1 cellular context compared by ENCODE assay signal in the genomic region with DNA sequence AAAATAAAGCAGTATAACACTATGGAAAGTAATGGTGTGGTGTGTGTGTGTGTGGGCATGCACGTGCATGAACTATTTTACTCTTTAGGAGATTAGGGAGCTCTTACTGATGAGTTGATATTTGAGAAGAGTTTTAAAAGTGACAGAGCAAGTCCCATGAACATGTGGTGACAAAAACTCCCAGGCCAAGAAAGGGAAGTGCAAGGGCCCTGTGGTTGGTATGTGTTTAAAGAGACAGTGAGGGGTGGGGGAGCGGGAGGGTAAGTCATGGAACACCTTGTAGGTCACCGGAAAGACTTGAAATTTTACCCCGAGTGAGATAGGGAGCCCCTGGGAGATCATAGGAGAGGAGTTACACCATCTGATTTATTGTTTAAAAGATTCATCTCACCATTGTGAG.
TF ChIP-seq lines count a peak whose summit lies in the region.

No MANE protein-coding gene starts in this region.

TF ChIP-seq in A549, 52 proteins besides CTCF, POLR2A, EP300 and RAD21 (continued from another document):
- TF ChIP-seq SMC3 (IDR thresholded peaks at IDR 0.05) = no peak
- TF ChIP-seq MYC (IDR thresholded peaks at IDR 0.05; ENCODE audit: borderline replicate concordance, low read length) = no peak
- TF ChIP-seq, protein P1, sequence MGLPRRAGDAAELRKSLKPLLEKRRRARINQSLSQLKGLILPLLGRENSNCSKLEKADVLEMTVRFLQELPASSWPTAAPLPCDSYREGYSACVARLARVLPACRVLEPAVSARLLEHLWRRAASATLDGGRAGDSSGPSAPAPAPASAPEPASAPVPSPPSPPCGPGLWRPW (IDR thresholded peaks at IDR 0.05) = no peak
- TF ChIP-seq, protein P2, sequence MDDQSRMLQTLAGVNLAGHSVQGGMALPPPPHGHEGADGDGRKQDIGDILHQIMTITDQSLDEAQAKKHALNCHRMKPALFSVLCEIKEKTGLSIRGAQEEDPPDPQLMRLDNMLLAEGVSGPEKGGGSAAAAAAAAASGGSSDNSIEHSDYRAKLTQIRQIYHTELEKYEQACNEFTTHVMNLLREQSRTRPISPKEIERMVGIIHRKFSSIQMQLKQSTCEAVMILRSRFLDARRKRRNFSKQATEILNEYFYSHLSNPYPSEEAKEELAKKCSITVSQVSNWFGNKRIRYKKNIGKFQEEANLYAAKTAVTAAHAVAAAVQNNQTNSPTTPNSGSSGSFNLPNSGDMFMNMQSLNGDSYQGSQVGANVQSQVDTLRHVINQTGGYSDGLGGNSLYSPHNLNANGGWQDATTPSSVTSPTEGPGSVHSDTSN (IDR thresholded peaks at IDR 0.05) = no peak
- TF ChIP-seq MAZ (IDR thresholded peaks at IDR 0.05; ENCODE audit: borderline replicate concordance, low read depth, low read length) = no peak
- no peak for TF ChIP-seq TP53 (CRISPR knock-in tag; IDR thresholded peaks at IDR 0.05)
- TF ChIP-seq, protein P3, sequence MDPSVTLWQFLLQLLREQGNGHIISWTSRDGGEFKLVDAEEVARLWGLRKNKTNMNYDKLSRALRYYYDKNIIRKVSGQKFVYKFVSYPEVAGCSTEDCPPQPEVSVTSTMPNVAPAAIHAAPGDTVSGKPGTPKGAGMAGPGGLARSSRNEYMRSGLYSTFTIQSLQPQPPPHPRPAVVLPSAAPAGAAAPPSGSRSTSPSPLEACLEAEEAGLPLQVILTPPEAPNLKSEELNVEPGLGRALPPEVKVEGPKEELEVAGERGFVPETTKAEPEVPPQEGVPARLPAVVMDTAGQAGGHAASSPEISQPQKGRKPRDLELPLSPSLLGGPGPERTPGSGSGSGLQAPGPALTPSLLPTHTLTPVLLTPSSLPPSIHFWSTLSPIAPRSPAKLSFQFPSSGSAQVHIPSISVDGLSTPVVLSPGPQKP (IDR thresholded peaks at IDR 0.05; ENCODE audit: low read depth, low read length) = no peak
- TF ChIP-seq CBX8 (IDR thresholded peaks at IDR 0.05) = no peak
- no peak for TF ChIP-seq EHMT2 (IDR thresholded peaks at IDR 0.05; ENCODE audit: low read depth)
- TF ChIP-seq, protein P4, sequence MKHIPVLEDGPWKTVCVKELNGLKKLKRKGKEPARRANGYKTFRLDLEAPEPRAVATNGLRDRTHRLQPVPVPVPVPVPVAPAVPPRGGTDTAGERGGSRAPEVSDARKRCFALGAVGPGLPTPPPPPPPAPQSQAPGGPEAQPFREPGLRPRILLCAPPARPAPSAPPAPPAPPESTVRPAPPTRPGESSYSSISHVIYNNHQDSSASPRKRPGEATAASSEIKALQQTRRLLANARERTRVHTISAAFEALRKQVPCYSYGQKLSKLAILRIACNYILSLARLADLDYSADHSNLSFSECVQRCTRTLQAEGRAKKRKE (CRISPR knock-in tag; IDR thresholded peaks at IDR 0.05; ENCODE audit: low read depth) = no peak
- no peak for TF ChIP-seq ZSCAN20 (CRISPR knock-in tag; IDR thresholded peaks at IDR 0.05)
